1 cellular context compared by ENCODE assay signal in the genomic region with DNA sequence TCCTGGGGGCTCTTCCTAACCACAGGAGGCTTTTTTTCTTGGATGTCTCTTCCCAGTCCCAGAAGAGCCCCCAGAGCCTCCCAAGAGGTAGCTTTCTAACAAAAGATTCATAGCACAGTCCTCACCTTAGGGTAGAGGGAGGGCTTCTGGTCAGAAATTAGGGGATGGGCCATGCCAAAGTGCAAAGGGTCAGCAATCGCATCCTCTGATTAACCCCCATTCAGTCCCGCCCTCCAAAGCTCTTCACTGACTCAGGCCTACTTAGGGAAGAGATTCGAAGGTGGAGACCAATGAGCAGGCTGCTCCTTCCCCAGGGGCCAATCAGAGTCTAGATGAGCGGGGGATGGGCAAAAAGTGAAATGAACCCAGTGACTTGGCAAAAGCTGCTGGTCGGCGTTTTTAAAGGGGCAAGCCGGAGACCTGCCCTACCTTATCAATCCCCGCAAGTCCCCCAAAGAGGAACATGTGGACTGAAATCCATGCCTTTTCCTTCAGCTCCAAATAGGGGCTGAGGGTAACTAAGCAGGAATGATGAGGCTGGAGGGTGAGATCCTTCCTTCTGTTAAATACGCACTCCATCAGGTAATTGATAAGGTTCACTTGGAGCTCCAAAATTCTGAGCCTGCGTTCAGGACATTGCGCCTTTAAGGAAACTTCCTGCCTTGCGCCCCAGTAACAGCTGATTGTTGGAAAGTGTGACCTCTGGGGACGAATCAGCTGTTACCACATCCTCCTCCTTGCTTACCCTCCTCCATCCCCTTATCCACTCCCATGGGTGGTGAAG.
A peak's percentile ranks its signal among the peaks of the same experiment; 100 is the strongest.
TF ChIP-seq lines count a peak whose summit lies in the region.

No MANE protein-coding gene starts in this region.

TF ChIP-seq in A549, 52 proteins besides CTCF, POLR2A, EP300 and RAD21 (continued from another document):
- TF ChIP-seq, protein P1, sequence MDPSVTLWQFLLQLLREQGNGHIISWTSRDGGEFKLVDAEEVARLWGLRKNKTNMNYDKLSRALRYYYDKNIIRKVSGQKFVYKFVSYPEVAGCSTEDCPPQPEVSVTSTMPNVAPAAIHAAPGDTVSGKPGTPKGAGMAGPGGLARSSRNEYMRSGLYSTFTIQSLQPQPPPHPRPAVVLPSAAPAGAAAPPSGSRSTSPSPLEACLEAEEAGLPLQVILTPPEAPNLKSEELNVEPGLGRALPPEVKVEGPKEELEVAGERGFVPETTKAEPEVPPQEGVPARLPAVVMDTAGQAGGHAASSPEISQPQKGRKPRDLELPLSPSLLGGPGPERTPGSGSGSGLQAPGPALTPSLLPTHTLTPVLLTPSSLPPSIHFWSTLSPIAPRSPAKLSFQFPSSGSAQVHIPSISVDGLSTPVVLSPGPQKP (IDR thresholded peaks at IDR 0.05; ENCODE audit: low read depth, low read length), result no peak
- TF ChIP-seq, protein P2, sequence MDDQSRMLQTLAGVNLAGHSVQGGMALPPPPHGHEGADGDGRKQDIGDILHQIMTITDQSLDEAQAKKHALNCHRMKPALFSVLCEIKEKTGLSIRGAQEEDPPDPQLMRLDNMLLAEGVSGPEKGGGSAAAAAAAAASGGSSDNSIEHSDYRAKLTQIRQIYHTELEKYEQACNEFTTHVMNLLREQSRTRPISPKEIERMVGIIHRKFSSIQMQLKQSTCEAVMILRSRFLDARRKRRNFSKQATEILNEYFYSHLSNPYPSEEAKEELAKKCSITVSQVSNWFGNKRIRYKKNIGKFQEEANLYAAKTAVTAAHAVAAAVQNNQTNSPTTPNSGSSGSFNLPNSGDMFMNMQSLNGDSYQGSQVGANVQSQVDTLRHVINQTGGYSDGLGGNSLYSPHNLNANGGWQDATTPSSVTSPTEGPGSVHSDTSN (IDR thresholded peaks at IDR 0.05), result peak; percentile 97
- TF ChIP-seq FOSL2 (IDR thresholded peaks at IDR 0.05) (no peak), FOSL2 (CRISPR knock-in tag; IDR thresholded peaks at IDR 0.05) (peak; percentile 49; the same call in 1 of the 2 replicates), HOXA7 (CRISPR knock-in tag; IDR thresholded peaks at IDR 0.05) (no peak), RARB (CRISPR knock-in tag; IDR thresholded peaks at IDR 0.05) (peak; percentile 94), TFCP2L1 (CRISPR knock-in tag; IDR thresholded peaks at IDR 0.05) (0 out of 2 replicates have a peak, but pooled peaks have one; percentile 13), EHF (CRISPR knock-in tag; IDR thresholded peaks at IDR 0.05) (peak; percentile 49; the same call in 1 of the 2 replicates), RNF2 (IDR thresholded peaks at IDR 0.05; ENCODE audit: borderline replicate concordance, low read depth) (no peak), CEBPB (IDR thresholded peaks at IDR 0.05) (peak; percentile 14 to 75; a peak in 2 of 4 replicates), NFE2L2 (conservative IDR thresholded peaks at IDR 0.05; ENCODE audit: low read length) (peak; percentile 95), PHF8 (IDR thresholded peaks at IDR 0.05; ENCODE audit: borderline replicate concordance, low read depth) (peak; percentile 10; the same call in 1 of the 2 replicates), ESRRA (IDR thresholded peaks at IDR 0.05; ENCODE audit: borderline replicate concordance, low read length) (peak; percentile 60; the same call in 1 of the 2 replicates), FOXS1 (CRISPR knock-in tag; IDR thresholded peaks at IDR 0.05) (no peak), SMC3 (IDR thresholded peaks at IDR 0.05) (no peak), JUN (IDR thresholded peaks at IDR 0.05) (peak in 1 of 2 experiments; percentile 61; a peak in 2 of 5 replicates), MAZ (IDR thresholded peaks at IDR 0.05; ENCODE audit: borderline replicate concordance, low read depth, low read length) (peak; percentile 47; the same call in 1 of the 2 replicates), ZFP36 (IDR thresholded peaks at IDR 0.05; ENCODE audit: borderline replicate concordance, partially characterized antibody) (no peak), EHMT2 (IDR thresholded peaks at IDR 0.05; ENCODE audit: low read depth) (no peak), KDM5A (IDR thresholded peaks at IDR 0.05) (no peak), BHLHE40 (IDR thresholded peaks at IDR 0.05; ENCODE audit: low read depth, low read length) (peak; percentile 22; the same call in 1 of the 2 replicates), POLR2AphosphoS2 (conservative IDR thresholded peaks at IDR 0.05; ENCODE audit: low read length) (no peak), CHD2 (IDR thresholded peaks at IDR 0.05; ENCODE audit: low read length, partially characterized antibody) (peak; percentile 77), KDM1A (IDR thresholded peaks at IDR 0.05; ENCODE audit: low read depth) (no peak), CHD4 (IDR thresholded peaks at IDR 0.05; ENCODE audit: borderline replicate concordance) (no peak), TP53 (CRISPR knock-in tag; IDR thresholded peaks at IDR 0.05) (no peak), HDAC2 (IDR thresholded peaks at IDR 0.05) (no peak)
- TF ChIP-seq, protein P3, sequence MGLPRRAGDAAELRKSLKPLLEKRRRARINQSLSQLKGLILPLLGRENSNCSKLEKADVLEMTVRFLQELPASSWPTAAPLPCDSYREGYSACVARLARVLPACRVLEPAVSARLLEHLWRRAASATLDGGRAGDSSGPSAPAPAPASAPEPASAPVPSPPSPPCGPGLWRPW (IDR thresholded peaks at IDR 0.05), result no peak
- TF ChIP-seq, protein P4, sequence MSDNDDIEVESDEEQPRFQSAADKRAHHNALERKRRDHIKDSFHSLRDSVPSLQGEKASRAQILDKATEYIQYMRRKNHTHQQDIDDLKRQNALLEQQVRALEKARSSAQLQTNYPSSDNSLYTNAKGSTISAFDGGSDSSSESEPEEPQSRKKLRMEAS (IDR thresholded peaks at IDR 0.05), result peak; percentile 97
- TF ChIP-seq, protein P5, sequence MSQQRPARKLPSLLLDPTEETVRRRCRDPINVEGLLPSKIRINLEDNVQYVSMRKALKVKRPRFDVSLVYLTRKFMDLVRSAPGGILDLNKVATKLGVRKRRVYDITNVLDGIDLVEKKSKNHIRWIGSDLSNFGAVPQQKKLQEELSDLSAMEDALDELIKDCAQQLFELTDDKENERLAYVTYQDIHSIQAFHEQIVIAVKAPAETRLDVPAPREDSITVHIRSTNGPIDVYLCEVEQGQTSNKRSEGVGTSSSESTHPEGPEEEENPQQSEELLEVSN (IDR thresholded peaks at IDR 0.05; ENCODE audit: borderline replicate concordance, low read depth), result 0 out of 2 replicates have a peak, but pooled peaks have one; percentile 1
- TF ChIP-seq, protein P6, sequence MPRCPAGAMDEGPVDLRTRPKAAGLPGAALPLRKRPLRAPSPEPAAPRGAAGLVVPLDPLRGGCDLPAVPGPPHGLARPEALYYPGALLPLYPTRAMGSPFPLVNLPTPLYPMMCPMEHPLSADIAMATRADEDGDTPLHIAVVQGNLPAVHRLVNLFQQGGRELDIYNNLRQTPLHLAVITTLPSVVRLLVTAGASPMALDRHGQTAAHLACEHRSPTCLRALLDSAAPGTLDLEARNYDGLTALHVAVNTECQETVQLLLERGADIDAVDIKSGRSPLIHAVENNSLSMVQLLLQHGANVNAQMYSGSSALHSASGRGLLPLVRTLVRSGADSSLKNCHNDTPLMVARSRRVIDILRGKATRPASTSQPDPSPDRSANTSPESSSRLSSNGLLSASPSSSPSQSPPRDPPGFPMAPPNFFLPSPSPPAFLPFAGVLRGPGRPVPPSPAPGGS (IDR thresholded peaks at IDR 0.05), result peak; percentile 57; the same call in 2 of the 3 replicates
- TF ChIP-seq, protein P7, sequence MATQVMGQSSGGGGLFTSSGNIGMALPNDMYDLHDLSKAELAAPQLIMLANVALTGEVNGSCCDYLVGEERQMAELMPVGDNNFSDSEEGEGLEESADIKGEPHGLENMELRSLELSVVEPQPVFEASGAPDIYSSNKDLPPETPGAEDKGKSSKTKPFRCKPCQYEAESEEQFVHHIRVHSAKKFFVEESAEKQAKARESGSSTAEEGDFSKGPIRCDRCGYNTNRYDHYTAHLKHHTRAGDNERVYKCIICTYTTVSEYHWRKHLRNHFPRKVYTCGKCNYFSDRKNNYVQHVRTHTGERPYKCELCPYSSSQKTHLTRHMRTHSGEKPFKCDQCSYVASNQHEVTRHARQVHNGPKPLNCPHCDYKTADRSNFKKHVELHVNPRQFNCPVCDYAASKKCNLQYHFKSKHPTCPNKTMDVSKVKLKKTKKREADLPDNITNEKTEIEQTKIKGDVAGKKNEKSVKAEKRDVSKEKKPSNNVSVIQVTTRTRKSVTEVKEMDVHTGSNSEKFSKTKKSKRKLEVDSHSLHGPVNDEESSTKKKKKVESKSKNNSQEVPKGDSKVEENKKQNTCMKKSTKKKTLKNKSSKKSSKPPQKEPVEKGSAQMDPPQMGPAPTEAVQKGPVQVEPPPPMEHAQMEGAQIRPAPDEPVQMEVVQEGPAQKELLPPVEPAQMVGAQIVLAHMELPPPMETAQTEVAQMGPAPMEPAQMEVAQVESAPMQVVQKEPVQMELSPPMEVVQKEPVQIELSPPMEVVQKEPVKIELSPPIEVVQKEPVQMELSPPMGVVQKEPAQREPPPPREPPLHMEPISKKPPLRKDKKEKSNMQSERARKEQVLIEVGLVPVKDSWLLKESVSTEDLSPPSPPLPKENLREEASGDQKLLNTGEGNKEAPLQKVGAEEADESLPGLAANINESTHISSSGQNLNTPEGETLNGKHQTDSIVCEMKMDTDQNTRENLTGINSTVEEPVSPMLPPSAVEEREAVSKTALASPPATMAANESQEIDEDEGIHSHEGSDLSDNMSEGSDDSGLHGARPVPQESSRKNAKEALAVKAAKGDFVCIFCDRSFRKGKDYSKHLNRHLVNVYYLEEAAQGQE (IDR thresholded peaks at IDR 0.05), result no peak; the same call in 1 of the 2 replicates
- TF ChIP-seq, protein P8, sequence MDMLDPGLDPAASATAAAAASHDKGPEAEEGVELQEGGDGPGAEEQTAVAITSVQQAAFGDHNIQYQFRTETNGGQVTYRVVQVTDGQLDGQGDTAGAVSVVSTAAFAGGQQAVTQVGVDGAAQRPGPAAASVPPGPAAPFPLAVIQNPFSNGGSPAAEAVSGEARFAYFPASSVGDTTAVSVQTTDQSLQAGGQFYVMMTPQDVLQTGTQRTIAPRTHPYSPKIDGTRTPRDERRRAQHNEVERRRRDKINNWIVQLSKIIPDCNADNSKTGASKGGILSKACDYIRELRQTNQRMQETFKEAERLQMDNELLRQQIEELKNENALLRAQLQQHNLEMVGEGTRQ (IDR thresholded peaks at IDR 0.05), result peak; percentile 83
